Comparison of ENCODE assay signal across 10 cellular contexts in genomic region chr5:178551059-178551458, GRCh38. TPM values are rescaled to one million over a fixed set of nuclear protein-coding genes. Genes with fewer than 3 reads are reported as not detected.
A peak's percentile ranks its signal among the peaks of the same experiment; 100 is the strongest.
DNase-seq lines count a peak whose midpoint lies in the region; ATAC-seq and TF ChIP-seq lines count a peak whose summit lies in the region.
"Had no signal": no experiment of that assay in that cellular context is flagged by ENCODE, and none has a peak within 500 bp of the region (broad histone marks: within the 10 kb centered on the region; RNA-seq: fewer than 3 reads in every experiment).

No MANE protein-coding gene starts in this region.

- no peaks in the 10 kb centered on the region for H4K20me1 ChIP-seq in MM.1S (ENCODE audit: insufficient read depth, low read length)

- TF ChIP-seq CTCF in MM.1S (IDR thresholded peaks at IDR 0.05; ENCODE audit: low read length) = peak; percentile 24; the same call in 1 of the 2 replicates
- TF ChIP-seq CTCF in body of pancreas (IDR thresholded peaks at IDR 0.05) = peak; percentile 8 to 74 (median 45)

- H3K9me3 ChIP-seq in MM.1S (replicated peaks; ENCODE audit: insufficient read depth, low read length) (no peaks in the 10 kb centered on the region), body of pancreas (no peaks in the 10 kb centered on the region)
- H3K9me3 ChIP-seq: HAP-1 had no signal

- no peak overlapping the region for H2AFZ ChIP-seq in MM.1S (ENCODE audit: low read length)

- H3K9ac ChIP-seq in MM.1S (ENCODE audit: low read length) = no peak overlapping the region

- H3K36me3 ChIP-seq in MM.1S (replicated peaks; ENCODE audit: insufficient read depth, low read length) (no peaks in the 10 kb centered on the region), body of pancreas (replicated peaks in 1 of 2; ENCODE audit: insufficient read depth in 1 of 2, low read depth in 2 of 2) (no peaks in the 10 kb centered on the region)
- H3K36me3 ChIP-seq: HAP-1 had no signal

- intact Hi-C loops in body of pancreas (cut with DNase I) = loop anchor here (5.0 kb wide), 1 partner anchor 269 kb away; no protein-coding TSS in a partner anchor
- intact Hi-C loops in head of caudate nucleus (cut with DNase I) = loop anchor here (5.0 kb wide), 1 partner anchor 269 kb away; no protein-coding TSS in a partner anchor

- ATAC-seq in body of pancreas (no peak), GM19035 (IDR thresholded peaks at IDR 0.05; ENCODE audit: unreplicated experiment) (no peak)

- no peak overlapping the region for H3K27ac ChIP-seq in MM.1S (ENCODE audit: low read length)
- no peak overlapping the region for H3K27ac ChIP-seq in body of pancreas
- no peak overlapping the region for H3K27ac ChIP-seq in substantia nigra (ENCODE audit: low read depth, low read length, poor library complexity, severe bottlenecking)

- TF ChIP-seq POLR2A in body of pancreas (IDR thresholded peaks at IDR 0.05) = no peak

- no peak overlapping the region for H3K4me2 ChIP-seq in MM.1S (ENCODE audit: low read depth, low read length)

- H3F3A ChIP-seq in MM.1S (ENCODE audit: insufficient read depth, low read length) = no peaks in the 10 kb centered on the region

- no peak overlapping the region for H3K4me3 ChIP-seq in MM.1S (ENCODE audit: low read length)
- no peak overlapping the region for H3K4me3 ChIP-seq in body of pancreas
- H3K4me3 ChIP-seq: HAP-1 had no signal

- H3K4me1 ChIP-seq in MM.1S (ENCODE audit: low read length) (no peaks in the 10 kb centered on the region), body of pancreas (no peaks in the 10 kb centered on the region)
- H3K4me1 ChIP-seq: HAP-1 had no signal

- DNase-seq in COLO829 (ENCODE audit: low spot score) (peak; percentile 25), MM.1S (peak; percentile 18), body of pancreas (no peak), medulla oblongata (ENCODE audit: extremely low spot score) (peak; percentile 48), head of caudate nucleus (no peak), cortex of kidney (lab: John Stamatoyannopoulos, UW) (no peak), substantia nigra (lab: John Stamatoyannopoulos, UW) (no peak)
- DNase-seq: activated naive CD8-positive, alpha-beta T cell treated with anti-CD3 and anti-CD28 coated beads, Interleukin-2, amount 10 ng/mL, durations not matched to agents 7 days and 5 days had no signal

- H3K27me3 ChIP-seq in MM.1S (replicated peaks; ENCODE audit: insufficient read depth, low read length) = peaks cover 56% of the 10 kb centered on the region
- no peaks in the 10 kb centered on the region for H3K27me3 ChIP-seq in body of pancreas

- no peaks in the 10 kb centered on the region for H3K79me2 ChIP-seq in MM.1S (ENCODE audit: low read length)

- H3K9me2 ChIP-seq in MM.1S (replicated peaks; ENCODE audit: insufficient read depth, low read length) = no peaks in the 10 kb centered on the region

RNA-seq across cellular contexts. Expression of gene COL23A1, which starts 39.1 kb away (rescaled TPM):
- total RNA-seq in body of pancreas = not detected

Comparison
In these comparisons a context has a peak if more than half of its experiments do, and no peak if none do; other contexts are left out.
1. DNase-seq: peak in COLO829 (single experiment), MM.1S (single experiment) and medulla oblongata (single experiment); none in body of pancreas (0 of 4), head of caudate nucleus (0 of 42), cortex of kidney (single experiment) and substantia nigra (0 of 49).